Comparison of ENCODE assay signal across 16 cellular contexts in genomic region chr2:173290046-173290445, GRCh38.
A peak's percentile ranks its signal among the peaks of the same experiment; 100 is the strongest.
DNase-seq lines count a peak whose midpoint lies in the region; ATAC-seq and TF ChIP-seq lines count a peak whose summit lies in the region.
"Had no signal": no experiment of that assay in that cellular context is flagged by ENCODE, and none has a peak within 500 bp of the region (broad histone marks: within the 10 kb centered on the region; RNA-seq: fewer than 3 reads in every experiment).

No MANE protein-coding gene starts in this region.

- CTCF ChIA-PET in WTC11 (lab: Charles Lee) = no interaction called here
- CTCF ChIA-PET in activated CD4-positive, alpha-beta T cell treated with anti-CD3 and anti-CD28 coated beads for 36 hours (lab: Charles Lee) = no interaction called here

- H3K27ac Mint-ChIP-seq in WTC11 (peak overlapping the region; percentile 81; the same call in 1 of the 2 replicates), glutamatergic neuron (ENCODE audit: unreplicated experiment) (no peak overlapping the region)
- no peak overlapping the region for H3K27ac Mint-ChIP-seq in activated CD4-positive, alpha-beta T cell treated with anti-CD3 and anti-CD28 coated beads for 36 hours
- H3K27ac Mint-ChIP-seq: CD4-positive, alpha-beta T cell had no signal

- H3K4me3 Mint-ChIP-seq in WTC11 (no peak overlapping the region), glutamatergic neuron (ENCODE audit: unreplicated experiment) (no peak overlapping the region)
- no peak overlapping the region for H3K4me3 Mint-ChIP-seq in activated CD4-positive, alpha-beta T cell treated with anti-CD3 and anti-CD28 coated beads for 36 hours
- H3K4me3 Mint-ChIP-seq: CD4-positive, alpha-beta T cell had no signal

- POLR2A ChIA-PET in WTC11 (lab: Charles Lee) = interaction anchor here (0.8 kb wide), 1 partner anchor 55 kb away, joined by 3 read pairs; no protein-coding TSS in a partner anchor
- POLR2A ChIA-PET in activated CD4-positive, alpha-beta T cell treated with anti-CD3 and anti-CD28 coated beads for 36 hours (lab: Charles Lee) = no interaction called here

- no peaks in the 10 kb centered on the region for H3K4me1 Mint-ChIP-seq in WTC11
- H3K4me1 Mint-ChIP-seq in activated CD4-positive, alpha-beta T cell treated with anti-CD3 and anti-CD28 coated beads for 36 hours = peaks cover 16% of the 10 kb centered on the region
- no peaks in the 10 kb centered on the region for H3K4me1 Mint-ChIP-seq in glutamatergic neuron (ENCODE audit: low read depth, unreplicated experiment)

- H3K27me3 Mint-ChIP-seq in WTC11 (ENCODE audit: low read depth) (no peaks in the 10 kb centered on the region), glutamatergic neuron (ENCODE audit: unreplicated experiment) (no peaks in the 10 kb centered on the region)
- peaks cover 5% of the 10 kb centered on the region for H3K27me3 Mint-ChIP-seq in activated CD4-positive, alpha-beta T cell treated with anti-CD3 and anti-CD28 coated beads for 36 hours

- DNase-seq in AG09309 (ENCODE audit: low read depth) (peak; percentile 5), WTC11 (ENCODE audit: low spot score) (no peak), cardiac fibroblast (ENCODE audit: low read depth in 2 of 2) (peak; percentile 7 to 27), iris pigment epithelial cell (ENCODE audit: low read depth) (peak; percentile 24), glomerular visceral epithelial cell (ENCODE audit: extremely low spot score) (no peak), glutamatergic neuron (no peak)
- DNase-seq in activated CD4-positive, alpha-beta T cell treated with anti-CD3 and anti-CD28 coated beads for 36 hours = no peak
- DNase-seq: 8988T; C1 segment of cervical spinal cord; Calu3; CD4-positive, alpha-beta T cell; DMS 273 treated with DMSO at 0.1 percent for 48 hours had no signal

- intact Hi-C loops in activated CD4-positive, alpha-beta T cell treated with anti-CD3 and anti-CD28 coated beads for 36 hours (cut with DNase I, micrococcal nuclease) = no loop called here

- TF ChIP-seq CTCF in AG09309 (IDR thresholded peaks at IDR 0.05; ENCODE audit: control insufficient read depth, insufficient read depth, low read depth, low read length, missing control alignments) (no peak), WTC11 (IDR thresholded peaks at IDR 0.05) (no peak), cardiac fibroblast (IDR thresholded peaks at IDR 0.05; ENCODE audit: low read depth, low read length) (no peak), glutamatergic neuron (IDR thresholded peaks at IDR 0.05; ENCODE audit: partially characterized antibody, unreplicated experiment) (no peak)

- ATAC-seq in WTC11 (no peak), HG03469 (IDR thresholded peaks at IDR 0.05; ENCODE audit: unreplicated experiment) (no peak)
- ATAC-seq in activated CD4-positive, alpha-beta T cell treated with anti-CD3 and anti-CD28 coated beads for 36 hours = no peak
- ATAC-seq: GM12878, HepG2 had no signal

- H3K36me3 Mint-ChIP-seq in WTC11 (peaks cover 27% of the 10 kb centered on the region), glutamatergic neuron (ENCODE audit: unreplicated experiment) (no peaks in the 10 kb centered on the region)
- no peaks in the 10 kb centered on the region for H3K36me3 Mint-ChIP-seq in activated CD4-positive, alpha-beta T cell treated with anti-CD3 and anti-CD28 coated beads for 36 hours (ENCODE audit: low read depth)

- no peak overlapping the region for H3K4me3 ChIP-seq in AG09309 (ENCODE audit: control insufficient read depth, low read depth, low read length)
- H3K4me3 ChIP-seq in cardiac fibroblast (replicated peaks in 1 of 2; ENCODE audit: low read depth in 2 of 2, low read length in 2 of 2) = no peak overlapping the region
- H3K4me3 ChIP-seq: GM12878, HAP-1 had no signal

- H3K9me3 Mint-ChIP-seq in WTC11 = peaks cover 28% of the 10 kb centered on the region
- H3K9me3 Mint-ChIP-seq in activated CD4-positive, alpha-beta T cell treated with anti-CD3 and anti-CD28 coated beads for 36 hours (ENCODE audit: low read depth) = peaks cover 2% of the 10 kb centered on the region
- H3K9me3 Mint-ChIP-seq in glutamatergic neuron (ENCODE audit: unreplicated experiment) = no peaks in the 10 kb centered on the region

TF ChIP-seq in WTC11, 78 proteins besides CTCF, POLR2A, EP300 and RAD21:
- TF ChIP-seq SOX15 (CRISPR knock-in tag; IDR thresholded peaks at IDR 0.05) = no peak
- no peak for TF ChIP-seq ZSCAN18 (CRISPR knock-in tag; IDR thresholded peaks at IDR 0.05)

Comparison
In these comparisons a context has a peak if more than half of its experiments do, and no peak if none do; other contexts are left out.
1. DNase-seq: peak in AG09309 (single experiment), cardiac fibroblast (2 of 2) and iris pigment epithelial cell (single experiment); none in WTC11 (single experiment), activated CD4-positive, alpha-beta T cell treated with anti-CD3 and anti-CD28 coated beads for 36 hours (single experiment), glomerular visceral epithelial cell (single experiment) and glutamatergic neuron (single experiment).